In the genomic region with DNA sequence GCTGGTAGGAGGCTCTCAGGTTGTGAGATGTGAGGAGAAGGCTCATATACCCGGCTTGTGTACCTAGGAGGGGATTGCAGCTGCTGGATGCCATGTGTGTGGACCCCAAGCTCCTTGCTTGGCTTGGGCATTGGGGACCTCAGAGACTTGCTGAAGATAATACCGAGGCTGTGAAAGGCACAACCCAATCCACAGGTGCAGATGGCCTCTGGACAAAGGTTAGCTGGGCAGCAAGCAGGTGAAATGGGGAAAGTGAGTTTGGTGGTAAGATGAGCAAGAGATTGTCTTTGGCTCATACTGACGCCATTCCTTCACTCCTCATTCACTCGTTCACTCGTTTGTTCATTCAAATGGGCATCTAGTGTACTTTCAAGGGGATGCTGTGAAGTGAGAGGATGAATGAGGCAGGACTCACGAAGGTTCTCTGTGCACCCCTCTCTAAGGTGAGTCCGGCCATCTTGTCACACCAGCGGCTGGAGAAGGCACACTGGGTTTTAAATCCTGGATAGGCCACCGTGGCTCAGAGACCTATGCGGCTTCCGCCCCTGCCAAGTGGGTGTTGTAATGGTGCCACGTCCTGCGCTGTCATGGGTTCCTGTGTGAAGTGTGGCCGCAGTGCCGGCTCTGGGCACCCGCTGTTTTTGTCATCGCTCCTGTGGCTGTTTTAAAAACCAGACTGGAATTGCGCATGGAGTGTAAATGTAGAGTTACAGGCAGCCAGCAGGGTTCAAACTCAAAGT, we compare ENCODE assay signal across 1 cellular context.
TF ChIP-seq lines count a peak whose summit lies in the region.

No MANE protein-coding gene starts in this region.

TF ChIP-seq in IMR-90, 13 proteins besides CTCF, POLR2A, EP300 and RAD21 (continued from another document):
- TF ChIP-seq, protein P1, sequence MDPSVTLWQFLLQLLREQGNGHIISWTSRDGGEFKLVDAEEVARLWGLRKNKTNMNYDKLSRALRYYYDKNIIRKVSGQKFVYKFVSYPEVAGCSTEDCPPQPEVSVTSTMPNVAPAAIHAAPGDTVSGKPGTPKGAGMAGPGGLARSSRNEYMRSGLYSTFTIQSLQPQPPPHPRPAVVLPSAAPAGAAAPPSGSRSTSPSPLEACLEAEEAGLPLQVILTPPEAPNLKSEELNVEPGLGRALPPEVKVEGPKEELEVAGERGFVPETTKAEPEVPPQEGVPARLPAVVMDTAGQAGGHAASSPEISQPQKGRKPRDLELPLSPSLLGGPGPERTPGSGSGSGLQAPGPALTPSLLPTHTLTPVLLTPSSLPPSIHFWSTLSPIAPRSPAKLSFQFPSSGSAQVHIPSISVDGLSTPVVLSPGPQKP (IDR thresholded peaks at IDR 0.05; ENCODE audit: borderline replicate concordance, low read depth, low read length) = no peak
- no peak for TF ChIP-seq RFX5 (IDR thresholded peaks at IDR 0.05; ENCODE audit: low read depth, low read length)
TF ChIP-seq in IMR-90: peak in this region for 0.
